In the genomic region with DNA sequence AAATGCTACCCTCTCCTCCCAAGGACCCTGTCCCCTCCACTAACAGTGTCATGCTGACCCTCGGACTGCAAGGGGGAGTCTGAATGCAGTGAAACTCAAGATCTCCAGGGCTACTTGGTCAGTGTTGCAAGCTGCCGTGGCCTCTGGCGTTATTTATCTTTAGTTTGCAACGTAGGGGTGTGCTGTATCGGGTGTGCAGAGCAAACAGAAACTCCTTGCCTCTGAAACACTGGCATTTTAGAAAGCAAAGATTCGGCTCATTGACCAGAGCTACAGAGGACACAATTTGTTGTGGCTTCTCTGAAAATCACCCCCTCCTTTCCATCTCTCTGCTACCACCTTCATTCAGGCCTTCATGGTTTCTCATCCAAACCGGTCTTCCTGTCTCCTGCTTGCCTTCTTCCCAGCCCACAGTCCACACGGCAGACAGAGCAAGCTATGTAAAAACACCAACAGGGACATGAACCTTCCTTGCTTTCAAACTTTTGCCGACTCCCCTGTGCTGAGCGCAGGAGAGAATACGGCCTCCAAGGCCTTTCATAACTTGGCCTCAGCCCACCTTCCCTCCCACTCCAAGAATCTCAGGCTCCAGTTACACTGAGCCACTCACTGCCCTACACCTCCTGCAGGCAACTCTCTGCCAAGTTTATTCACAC, we compare ENCODE assay signal across 11 cellular contexts. TPM values are rescaled to one million over a fixed set of nuclear protein-coding genes. Genes with fewer than 3 reads are reported as not detected.
DNase-seq lines count a peak whose midpoint lies in the region; ATAC-seq and TF ChIP-seq lines count a peak whose summit lies in the region.
"Had no signal": no experiment of that assay in that cellular context is flagged by ENCODE, and none has a peak within 500 bp of the region (broad histone marks: within the 10 kb centered on the region; RNA-seq: fewer than 3 reads in every experiment).

No MANE protein-coding gene starts in this region.

- no peak overlapping the region for H4K91ac ChIP-seq in H9 (ENCODE audit: insufficient read length, low read depth, low read length)

- H4K5ac ChIP-seq in H9 (ENCODE audit: insufficient read length, low read depth, low read length), result no peak overlapping the region

- H3K27me3 Mint-ChIP-seq in H9 (ENCODE audit: low read depth), result no peaks in the 10 kb centered on the region

- H3K4me1 ChIP-seq in H9 (ENCODE audit: insufficient read depth, low read length), result no peaks in the 10 kb centered on the region; the same call in 1 of the 2 replicates
- H3K4me1 ChIP-seq in skeletal muscle satellite cell (ENCODE audit: control insufficient read depth, insufficient read depth, low read length), result peaks cover 28% of the 10 kb centered on the region

- no peak overlapping the region for H2BK12ac ChIP-seq in H9 (ENCODE audit: insufficient read length, low read depth, low read length)

- no peak overlapping the region for H3K4me3 Mint-ChIP-seq in H9

- no peak overlapping the region for H2BK15ac ChIP-seq in H9 (ENCODE audit: low read depth, low read length)

- H4K8ac ChIP-seq in H9 (replicated peaks; ENCODE audit: insufficient read length, low read depth, low read length), result no peak overlapping the region

- in situ Hi-C loops in brain microvascular endothelial cell (cut with HindIII; ENCODE audit: low pct_ligation_motif_present, low sequenced_read_pairs), result loop anchor here (25.0 kb wide), 1 partner anchor 347 kb away; no protein-coding TSS in a partner anchor

- no peaks in the 10 kb centered on the region for H4K20me1 ChIP-seq in H9 (ENCODE audit: control insufficient read depth, insufficient read depth, insufficient read length)

- no peak for DNase-seq in H9
- DNase-seq in brain microvascular endothelial cell, result peak; percentile 71
- DNase-seq in NCI-H2171 treated with DMSO at 0.1 percent for 48 hours (lab: John Stamatoyannopoulos, UW), result no peak
- DNase-seq in DMS79 (lab: John Stamatoyannopoulos, UW), result no peak
- no peak for DNase-seq in nucleus accumbens (lab: John Stamatoyannopoulos, UW)
- DNase-seq: activated CD8-positive, alpha-beta memory T cell treated with anti-CD3 and anti-CD28 coated beads, Interleukin-2, amount 50 U/mL, for 48 hours; DMS79 treated with DMSO at 0.1 percent for 48 hours; stimulated activated CD4-positive, alpha-beta T cell treated with anti-CD3 and anti-CD28 coated beads, Interleukin-2, amount 100 ng/mL, for 48 hours had no signal

- TF ChIP-seq CTCF in H9 (conservative IDR thresholded peaks at IDR 0.05) (no peak), brain microvascular endothelial cell (IDR thresholded peaks at IDR 0.05; ENCODE audit: low read depth, low read length, missing control alignments) (peak; percentile 42)

- H3K4me3 ChIP-seq in brain microvascular endothelial cell (ENCODE audit: low read depth, low read length) (no peak overlapping the region), skeletal muscle satellite cell (ENCODE audit: low read length) (peak overlapping the region; percentile 11)

- no peak overlapping the region for H2BK120ac ChIP-seq in H9 (ENCODE audit: low read depth, low read length, poor library complexity, severe bottlenecking)

- WGBS in H9 (ENCODE audit: extremely low coverage, insufficient read length, low lambda C conversion rate), result no CpG with 5 or more reads among the region's 11 CpGs

- ATAC-seq in HG03432 (IDR thresholded peaks at IDR 0.05; ENCODE audit: unreplicated experiment), result no peak

- H2AFZ ChIP-seq in H9 (ENCODE audit: low read length), result no peak overlapping the region

- no peak overlapping the region for H2BK5ac ChIP-seq in H9 (ENCODE audit: insufficient read length, low read length)

- no peaks in the 10 kb centered on the region for H3K23me2 ChIP-seq in H9 (ENCODE audit: insufficient read length, low read depth, low read length, poor library complexity, severe bottlenecking)

- peak overlapping the region; percentile 47 to 77 (median 65) for H3K27ac Mint-ChIP-seq in H9

- H3K36me3 Mint-ChIP-seq in H9 (ENCODE audit: insufficient read depth in 1 of 3, low read depth in 3 of 3), result peaks cover 0 to 4% (median 0%) of the 10 kb centered on the region in 3 experiments; a peak in 1 of 7 replicates

- no peaks in the 10 kb centered on the region for H3K79me2 ChIP-seq in H9 (ENCODE audit: insufficient read depth, low read length)

- no peaks in the 10 kb centered on the region for H3K79me1 ChIP-seq in H9 (ENCODE audit: insufficient read depth, low read depth, low read length, poor library complexity, severe bottlenecking)

- H3K9me3 Mint-ChIP-seq in H9, result no peaks in the 10 kb centered on the region

- H3K9me3 ChIP-seq in H9 (ENCODE audit: control insufficient read depth, low read depth, low read length), result no peaks in the 10 kb centered on the region
- no peaks in the 10 kb centered on the region for H3K9me3 ChIP-seq in skeletal muscle satellite cell (replicated peaks; ENCODE audit: low read length)

- H3K18ac ChIP-seq in H9 (ENCODE audit: insufficient read length, low read depth, low read length), result no peak overlapping the region

- no peak overlapping the region for H3K56ac ChIP-seq in H9 (ENCODE audit: insufficient read length, low read depth, low read length)

- H2AK5ac ChIP-seq in H9 (ENCODE audit: insufficient read length, low read length), result no peak overlapping the region

- 0 out of 2 replicates have a peak overlapping the region, but pooled peaks have one; percentile 27 for H3K14ac ChIP-seq in H9 (ENCODE audit: insufficient read depth, low read length)

- no peak overlapping the region for H2BK20ac ChIP-seq in H9 (ENCODE audit: low read depth, low read length, poor library complexity, severe bottlenecking)

- H3K4me2 ChIP-seq in H9 (ENCODE audit: insufficient read depth, insufficient read length, low read length) (no peak overlapping the region), skeletal muscle satellite cell (ENCODE audit: low read length) (peak overlapping the region; percentile 73)

- no peaks in the 10 kb centered on the region for H3K27me3 ChIP-seq in H9 (ENCODE audit: insufficient read depth, low read length)
- H3K27me3 ChIP-seq in brain microvascular endothelial cell (replicated peaks), result no peaks in the 10 kb centered on the region
- no peaks in the 10 kb centered on the region for H3K27me3 ChIP-seq in layer of hippocampus (ENCODE audit: control insufficient read depth, insufficient read depth, low read length)
- H3K27me3 ChIP-seq in skeletal muscle satellite cell (ENCODE audit: control insufficient read depth, insufficient read depth, low read length), result no peaks in the 10 kb centered on the region

- H3K36me3 ChIP-seq in brain microvascular endothelial cell (replicated peaks), result no peaks in the 10 kb centered on the region
- no peaks in the 10 kb centered on the region for H3K36me3 ChIP-seq in skeletal muscle satellite cell (ENCODE audit: insufficient read depth, low read length)

- H3T11ph ChIP-seq in H9 (ENCODE audit: low read length), result no peak overlapping the region

- no peak overlapping the region for H3K23ac ChIP-seq in H9 (ENCODE audit: insufficient read length, low read depth, low read length)

- H3K9ac ChIP-seq in H9 (ENCODE audit: extremely low read depth, insufficient read length, low read length) (no peak overlapping the region), skeletal muscle satellite cell (ENCODE audit: low read depth, low read length) (peak overlapping the region; percentile 52)

- H3K4me1 Mint-ChIP-seq in H9, result peaks cover 22 to 23% of the 10 kb centered on the region in 2 experiments

- no peak overlapping the region for H3K4ac ChIP-seq in H9 (ENCODE audit: low read depth, low read length)

- H3K27ac ChIP-seq in H9 (ENCODE audit: insufficient read length, low read depth, low read length), result no peak overlapping the region
- peak overlapping the region; percentile 74 for H3K27ac ChIP-seq in brain microvascular endothelial cell
- H3K27ac ChIP-seq in layer of hippocampus (ENCODE audit: low read depth, low read length), result peak overlapping the region; percentile 55

RNA-seq across cellular contexts. Expression of a gene that starts 14.9 kb away (rescaled TPM):
- total RNA-seq in H9 (2021), result 3.9 and 4.5 TPM in 2 replicates
- 5.1 and 5.2 TPM in 2 replicates for total RNA-seq in skeletal muscle satellite cell (2012; rRNA removed)
